In genomic region chr10:3415038-3415736, GRCh38 we compare ENCODE assay signal across 23 cellular contexts.
"Had no signal": no experiment of that assay in that cellular context is flagged by ENCODE, and none has a peak within 500 bp of the region (broad histone marks: within the 10 kb centered on the region; RNA-seq: fewer than 3 reads in every experiment).

No MANE protein-coding gene starts in this region.

- H3K27ac Mint-ChIP-seq: immature natural killer cell; naive thymus-derived CD4-positive, alpha-beta T cell; stimulated activated effector memory CD8-positive, alpha-beta T cell treated with anti-CD3 and anti-CD28 coated beads, Interleukin-12 subunit alpha, Interleukin-12 subunit beta, amount 100 ng/mL, for 72 hours; stimulated activated naive CD8-positive, alpha-beta T cell treated with anti-CD3 and anti-CD28 coated beads, Interleukin-15, Interleukin-2, amounts not matched to agents 100 ng/mL and 50 ng/mL, for 24 hours had no signal

- H3K4me1 ChIP-seq: esophagus squamous epithelium, gastroesophageal sphincter, left ventricle myocardium inferior, psoas muscle, transverse colon had no signal

- H3K27ac ChIP-seq: dorsolateral prefrontal cortex, epithelial cell of prostate, esophagus squamous epithelium, gastroesophageal sphincter, left ventricle myocardium inferior, psoas muscle, thoracic aorta, transverse colon had no signal

- H3K36me3 ChIP-seq: esophagus squamous epithelium, gastroesophageal sphincter, left ventricle myocardium inferior, thoracic aorta, transverse colon had no signal

- H3K9me3 ChIP-seq: esophagus squamous epithelium, gastroesophageal sphincter, psoas muscle, thoracic aorta, transverse colon had no signal

- H3K9me3 Mint-ChIP-seq: immature natural killer cell had no signal

- ATAC-seq: gastroesophageal sphincter; naive thymus-derived CD4-positive, alpha-beta T cell; psoas muscle; stimulated activated effector memory CD8-positive, alpha-beta T cell treated with anti-CD3 and anti-CD28 coated beads, Interleukin-12 subunit alpha, Interleukin-12 subunit beta, amount 100 ng/mL, for 72 hours had no signal

- H3K27me3 ChIP-seq: dorsolateral prefrontal cortex, esophagus squamous epithelium, gastroesophageal sphincter, transverse colon had no signal

- DNase-seq: cortex of kidney; dorsolateral prefrontal cortex; effector memory CD4-positive, alpha-beta T cell; esophagus squamous epithelium; foreskin fibroblast; glutamatergic neuron; immature natural killer cell; left ventricle myocardium inferior; mesenchymal stem cell; naive thymus-derived CD4-positive, alpha-beta T cell; psoas muscle; retina; stimulated activated CD4-positive, alpha-beta T cell treated with anti-CD3 and anti-CD28 coated beads, Interleukin-4, amount 100 ng/mL, for 1 hour; stimulated activated CD8-positive, alpha-beta memory T cell treated with anti-CD3 and anti-CD28 coated beads, Interleukin-4, amount 100 ng/mL, for 48 hours; transverse colon had no signal

- H3K4me3 Mint-ChIP-seq: central memory CD8-positive, alpha-beta T cell; immature natural killer cell; naive thymus-derived CD4-positive, alpha-beta T cell; stimulated activated effector memory CD8-positive, alpha-beta T cell treated with anti-CD3 and anti-CD28 coated beads, Interleukin-12 subunit alpha, Interleukin-12 subunit beta, amount 100 ng/mL, for 72 hours; stimulated activated naive CD8-positive, alpha-beta T cell treated with anti-CD3 and anti-CD28 coated beads, Interleukin-15, Interleukin-2, amounts not matched to agents 100 ng/mL and 50 ng/mL, for 24 hours had no signal

- H3K4me3 ChIP-seq: dorsolateral prefrontal cortex, esophagus squamous epithelium, gastroesophageal sphincter, left ventricle myocardium inferior, lung, psoas muscle, smooth muscle cell, thoracic aorta, transverse colon had no signal

- H3K36me3 Mint-ChIP-seq: immature natural killer cell; stimulated activated effector memory CD8-positive, alpha-beta T cell treated with anti-CD3 and anti-CD28 coated beads, Interleukin-12 subunit alpha, Interleukin-12 subunit beta, amount 100 ng/mL, for 72 hours had no signal
